ENCODE assay signal across 8 cellular contexts in genomic region chr1:55430717-55431116, GRCh38.
DNase-seq lines count a peak whose midpoint lies in the region; ATAC-seq, FAIRE-seq and TF ChIP-seq lines count a peak whose summit lies in the region.
"Not testable (repeated sequence)": the region's sequence is repeated elsewhere in the genome, so short reads cannot be mapped to it uniquely, and the experiment has no call there.

No MANE protein-coding gene starts in this region.

- H2BK12ac ChIP-seq in mesenchymal stem cell (ENCODE audit: low read length in 2 of 2), result peak overlapping the region; percentile 34 to 92

- CTCF ChIA-PET in A549 (lab: Yijun Ruan, JAX); endothelial cell of umbilical vein (lab: Charles Lee): not testable (repeated sequence)

- H3K4ac ChIP-seq in mesenchymal stem cell (ENCODE audit: low read depth in 1 of 2, low read length in 2 of 2), result peak overlapping the region; percentile 77 to 92

- not testable (repeated sequence) for H4K20me1 ChIP-seq in GM23248 (ENCODE audit: insufficient read depth); endothelial cell of umbilical vein (replicated peaks; ENCODE audit: control insufficient read depth, extremely low read depth, insufficient read depth, low read length)

- not testable (repeated sequence) for H3K79me2 ChIP-seq in GM23248 (ENCODE audit: insufficient read depth); endothelial cell of umbilical vein (ENCODE audit: control insufficient read depth, insufficient read depth, low read length)

- FAIRE-seq in A549 (lab: Jason Lieb, UNC); endothelial cell of umbilical vein (lab: Jason Lieb, UNC): not testable (repeated sequence)

- peak overlapping the region; percentile 50; the same call in 1 of the 2 replicates for H2AFZ ChIP-seq in GM23248
- H2AFZ ChIP-seq in endothelial cell of umbilical vein (ENCODE audit: low read depth, low read length), result peak overlapping the region; percentile 53
- not testable (repeated sequence) for H2AFZ ChIP-seq in mesenchymal stem cell (ENCODE audit: low read depth, low read length)

- dilution Hi-C loops in endothelial cell of umbilical vein (cut with MboI; ENCODE audit: extremely low pct_ligation_motif_present, low sequenced_read_pairs), result not testable (repeated sequence)

- peak overlapping the region; percentile 93 for H4K8ac ChIP-seq in mesenchymal stem cell (ENCODE audit: low read length)

- ATAC-seq in A549, result not testable (repeated sequence)

- not testable (repeated sequence) for H3K9me1 ChIP-seq in endothelial cell of umbilical vein (replicated peaks; ENCODE audit: control insufficient read depth, extremely low read depth, insufficient read depth, low read length)

- WGBS in A549 (ENCODE audit: missing lambda C conversion rate), result 20% methylated on average over 2 of the region's 3 CpGs
- WGBS in GM23248 (ENCODE audit: low coverage in 1 of 2, low lambda C conversion rate in 2 of 2, missing lambda C conversion rate in 2 of 2), 2 experiments, result 53 to 65% methylated on average over 3 of the region's 3 CpGs
- WGBS in mesenchymal stem cell, result 36% methylated on average over 3 of the region's 3 CpGs

- H3K9me2 ChIP-seq in GM23248 (ENCODE audit: insufficient read depth), result not testable (repeated sequence)

- not testable (repeated sequence) for TF ChIP-seq CTCF in A549 (IDR thresholded peaks at IDR 0.05); endothelial cell of umbilical vein (IDR thresholded peaks at IDR 0.05; ENCODE audit: extremely low read depth in 1 of 2, insufficient read depth in 1 of 2, low read depth in 1 of 2, low read length in 2 of 2); foreskin fibroblast (IDR thresholded peaks at IDR 0.05; ENCODE audit: low read depth, low read length)

- not testable (repeated sequence) for H3K36me3 ChIP-seq in GM23248 (ENCODE audit: low read depth); MG63; SJSA1; endothelial cell of umbilical vein (ENCODE audit: control insufficient read depth in 2 of 2, extremely low read depth in 1 of 2, insufficient read depth in 2 of 2, low read length in 2 of 2); mesenchymal stem cell (ENCODE audit: control insufficient read depth in 1 of 2, insufficient read depth in 2 of 2, low read depth in 1 of 2, low read length in 2 of 2); skeletal muscle satellite cell (ENCODE audit: insufficient read depth, low read length)

- peak overlapping the region; percentile 64 for H2BK15ac ChIP-seq in mesenchymal stem cell (ENCODE audit: low read depth, poor library complexity, severe bottlenecking)

- H2AK5ac ChIP-seq in mesenchymal stem cell (ENCODE audit: low read length, severe bottlenecking), result peak overlapping the region; percentile 51

- not testable (repeated sequence) for BruUV-seq in endothelial cell of umbilical vein (replicated peaks; lab: Mats Ljungman, UMichigan)

- H3K18ac ChIP-seq in mesenchymal stem cell (ENCODE audit: low read depth in 1 of 2, low read length in 2 of 2), result peak overlapping the region; percentile 72 to 83

- not testable (repeated sequence) for H3K23ac ChIP-seq in mesenchymal stem cell (ENCODE audit: low read length in 2 of 2)

- not testable (repeated sequence) for H3K9ac ChIP-seq in GM23248; endothelial cell of umbilical vein (replicated peaks; ENCODE audit: extremely low read depth, insufficient read depth, low read length)
- H3K9ac ChIP-seq in mesenchymal stem cell (ENCODE audit: low read length), result peak overlapping the region; percentile 43
- peak overlapping the region; percentile 57 for H3K9ac ChIP-seq in skeletal muscle satellite cell (ENCODE audit: low read depth, low read length)

- H2BK5ac ChIP-seq in mesenchymal stem cell (ENCODE audit: low read depth, low read length, poor library complexity, severe bottlenecking), result not testable (repeated sequence)

- TF ChIP-seq EP300 in A549 (IDR thresholded peaks at IDR 0.05), result not testable (repeated sequence)

- H3F3A ChIP-seq in GM23248 (ENCODE audit: insufficient read depth), result peaks cover 20% of the 10 kb centered on the region

- peak overlapping the region; percentile 70 for H4K91ac ChIP-seq in mesenchymal stem cell (ENCODE audit: low read length)

- POLR2A ChIA-PET in A549 (lab: Yijun Ruan, JAX); endothelial cell of umbilical vein (lab: Charles Lee): not testable (repeated sequence)

- not testable (repeated sequence) for TF ChIP-seq POLR2A in A549 (IDR thresholded peaks at IDR 0.05; ENCODE audit: low read length); endothelial cell of umbilical vein (IDR thresholded peaks at IDR 0.05; ENCODE audit: low read depth, low read length)

- not testable (repeated sequence) for H3K27me3 ChIP-seq in GM23248 (replicated peaks; ENCODE audit: insufficient read depth); MG63; SJSA1 (replicated peaks); endothelial cell of umbilical vein (ENCODE audit: control insufficient read depth in 2 of 2, insufficient read depth in 2 of 2, low read length in 2 of 2); mesenchymal stem cell (ENCODE audit: control insufficient read depth in 1 of 2, insufficient read depth in 1 of 2, low read length in 2 of 2); skeletal muscle satellite cell (ENCODE audit: control insufficient read depth, insufficient read depth, low read length)

- H3K27ac ChIP-seq in A549 (peak overlapping the region; percentile 96 to 97), GM23248 (peak overlapping the region; percentile 66), SJSA1 (peak overlapping the region; percentile 94), endothelial cell of umbilical vein (ENCODE audit: insufficient read depth, low read depth, low read length) (peak overlapping the region; percentile 12)
- not testable (repeated sequence) for H3K27ac ChIP-seq in mesenchymal stem cell (ENCODE audit: low read length, poor library complexity, severe bottlenecking)

- H3K9me3 ChIP-seq in A549 (peaks cover 17% of the 10 kb centered on the region), MG63 (peaks cover 13% of the 10 kb centered on the region), mesenchymal stem cell (ENCODE audit: control insufficient read depth, low read length) (peaks cover 17% of the 10 kb centered on the region)
- H3K9me3 ChIP-seq in GM23248 (ENCODE audit: low read depth); SJSA1 (replicated peaks); endothelial cell of umbilical vein (replicated peaks; ENCODE audit: control insufficient read depth, insufficient read depth, low read length); skeletal muscle satellite cell (replicated peaks; ENCODE audit: low read length): not testable (repeated sequence)

- H3K4me3 ChIP-seq in A549; GM23248; MG63; SJSA1; endothelial cell of umbilical vein (replicated peaks in 1 of 3; ENCODE audit: insufficient read depth in 1 of 3, low read depth in 1 of 3, low read length in 3 of 3); foreskin fibroblast (ENCODE audit: low read depth in 1 of 2, low read length in 2 of 2); mesenchymal stem cell (ENCODE audit: insufficient read depth in 1 of 2, low read depth in 1 of 2, low read length in 2 of 2); skeletal muscle satellite cell (ENCODE audit: low read length): not testable (repeated sequence)

- peak overlapping the region; percentile 39 for H2BK120ac ChIP-seq in mesenchymal stem cell (ENCODE audit: low read depth, low read length)

- intact Hi-C loops in endothelial cell of umbilical vein (cut with micrococcal nuclease), result not testable (repeated sequence)

- H3K4me1 ChIP-seq in A549 (peaks cover 36% of the 10 kb centered on the region), GM23248 (ENCODE audit: insufficient read depth) (peaks cover 34% of the 10 kb centered on the region), SJSA1 (replicated peaks) (peaks cover 48% of the 10 kb centered on the region), endothelial cell of umbilical vein (ENCODE audit: control insufficient read depth, extremely low read depth, insufficient read depth, low read length) (peaks cover 32% of the 10 kb centered on the region), mesenchymal stem cell (ENCODE audit: control insufficient read depth, insufficient read depth, low read depth, low read length) (peaks cover 20% of the 10 kb centered on the region), skeletal muscle satellite cell (ENCODE audit: control insufficient read depth, insufficient read depth, low read length) (peaks cover 38% of the 10 kb centered on the region)

- peak in 1 of 2 experiments; percentile 48 for DNase-seq in A549 (ENCODE audit: low read depth in 1 of 2, low spot score in 1 of 2)
- peak; percentile 38 for DNase-seq in GM23248
- peak; percentile 48 for DNase-seq in MG63
- peak in 1 of 2 experiments; percentile 38 for DNase-seq in SJSA1 (ENCODE audit: low read depth in 1 of 2, low spot score in 2 of 2)
- not testable (repeated sequence) for DNase-seq in endothelial cell of umbilical vein (ENCODE audit: low read depth, low spot score); mesenchymal stem cell
- peak; percentile 51 to 68 for DNase-seq in foreskin fibroblast

- H3K79me1 ChIP-seq in mesenchymal stem cell (replicated peaks; ENCODE audit: low read length, poor library complexity, severe bottlenecking), result not testable (repeated sequence)

- not testable (repeated sequence) for TF ChIP-seq RAD21 in A549 (conservative IDR thresholded peaks at IDR 0.05 in 1 of 2, IDR thresholded peaks at IDR 0.05 in 1 of 2)

- H3K4me2 ChIP-seq in A549, result peak overlapping the region; percentile 67; the same call in 2 of the 3 replicates
- H3K4me2 ChIP-seq in GM23248 (ENCODE audit: unreplicated experiment); endothelial cell of umbilical vein (ENCODE audit: insufficient read depth, low read length); mesenchymal stem cell (ENCODE audit: low read length, poor library complexity, severe bottlenecking); skeletal muscle satellite cell (ENCODE audit: low read length): not testable (repeated sequence)

- H3K14ac ChIP-seq in mesenchymal stem cell (ENCODE audit: low read length in 2 of 2), result not testable (repeated sequence)

- in situ Hi-C loops in GM23248 (cut with MboI), result not testable (repeated sequence)
